8 cellular contexts compared by ENCODE assay signal in the genomic region with DNA sequence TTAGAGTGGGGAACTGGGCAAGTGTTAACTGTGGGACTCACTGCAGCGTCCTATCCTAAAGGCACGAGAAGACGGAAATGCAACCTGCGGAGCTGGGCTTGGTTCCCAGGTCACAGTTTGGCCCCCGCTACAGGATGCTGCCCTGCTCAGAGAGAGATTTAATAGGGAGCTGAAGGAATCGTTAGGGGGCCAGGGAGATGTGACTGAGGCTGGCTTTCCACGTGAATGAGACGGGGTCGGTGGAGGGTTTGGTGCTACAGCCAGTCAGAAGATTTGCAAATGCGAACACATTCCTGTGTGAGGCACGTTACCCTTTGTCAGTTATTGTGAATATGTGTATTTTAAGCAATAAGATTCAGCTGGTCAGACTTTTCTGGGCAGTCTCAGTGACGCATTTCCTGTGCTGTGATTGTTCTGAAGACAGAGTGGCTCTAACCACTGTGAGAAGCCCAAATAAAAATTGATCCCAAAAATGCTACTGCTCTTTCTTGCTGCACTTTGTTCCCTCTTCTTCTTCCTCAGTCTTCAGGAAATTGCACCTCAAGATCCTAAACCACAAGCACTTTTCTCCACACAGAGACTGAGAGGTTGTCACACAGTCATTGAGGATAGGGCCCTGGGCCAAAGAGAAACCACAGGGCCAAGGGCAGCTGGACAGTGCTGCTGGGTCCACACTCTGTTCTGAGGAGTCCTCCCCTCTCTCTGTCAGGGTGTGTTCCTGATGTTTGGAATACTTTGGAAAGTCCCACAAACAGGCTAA. TPM values are rescaled to one million over a fixed set of nuclear protein-coding genes. Genes with fewer than 3 reads are reported as not detected.
A peak's percentile ranks its signal among the peaks of the same experiment; 100 is the strongest.
DNase-seq lines count a peak whose midpoint lies in the region; ATAC-seq and TF ChIP-seq lines count a peak whose summit lies in the region.

No MANE protein-coding gene starts in this region.

- DNase-seq in cerebellar cortex (ENCODE audit: low spot score) (peak; percentile 38), lower lobe of right lung (peak; percentile 57), NCI-H2081 treated with DMSO at 0.1 percent for 48 hours (lab: John Stamatoyannopoulos, UW) (no peak), GM10266 (ENCODE audit: extremely low spot score) (no peak)
- no peak for DNase-seq in stimulated activated effector memory CD8-positive, alpha-beta T cell treated with anti-CD3 and anti-CD28 coated beads, Interleukin-12 subunit alpha, Interleukin-12 subunit beta, amount 100 ng/mL, for 72 hours (ENCODE audit: low spot score in 2 of 2)

- H3K36me3 Mint-ChIP-seq in stimulated activated effector memory CD8-positive, alpha-beta T cell treated with anti-CD3 and anti-CD28 coated beads, Interleukin-12 subunit alpha, Interleukin-12 subunit beta, amount 100 ng/mL, for 72 hours, result peaks cover 47% of the 10 kb centered on the region

- H3K9me3 ChIP-seq in KOPT-K1 (ENCODE audit: insufficient read depth, low read length, poor library complexity, severe bottlenecking) (no peaks in the 10 kb centered on the region), lower lobe of right lung (no peaks in the 10 kb centered on the region)

- no peak overlapping the region for H3K4me3 Mint-ChIP-seq in stimulated activated effector memory CD8-positive, alpha-beta T cell treated with anti-CD3 and anti-CD28 coated beads, Interleukin-12 subunit alpha, Interleukin-12 subunit beta, amount 100 ng/mL, for 72 hours

- peaks cover 15% of the 10 kb centered on the region for H3K4me1 Mint-ChIP-seq in stimulated activated effector memory CD8-positive, alpha-beta T cell treated with anti-CD3 and anti-CD28 coated beads, Interleukin-12 subunit alpha, Interleukin-12 subunit beta, amount 100 ng/mL, for 72 hours

- H3K27ac ChIP-seq in KOPT-K1 (ENCODE audit: low read depth, low read length, poor library complexity, severe bottlenecking) (peak overlapping the region; percentile 16), lower lobe of right lung (peak overlapping the region; percentile 90), temporal lobe (ENCODE audit: low read depth, low read length) (peak overlapping the region; percentile 87)

- no peak overlapping the region for H3K4me3 ChIP-seq in lower lobe of right lung

- TF ChIP-seq CTCF in lower lobe of right lung (IDR thresholded peaks at IDR 0.05) (no peak), GM10266 (IDR thresholded peaks at IDR 0.05; ENCODE audit: control insufficient read depth, insufficient read depth, low read depth, missing control alignments) (no peak)

- H3K9me3 Mint-ChIP-seq in stimulated activated effector memory CD8-positive, alpha-beta T cell treated with anti-CD3 and anti-CD28 coated beads, Interleukin-12 subunit alpha, Interleukin-12 subunit beta, amount 100 ng/mL, for 72 hours, result no peaks in the 10 kb centered on the region

- H3K4me1 ChIP-seq in lower lobe of right lung, result peaks cover 74% of the 10 kb centered on the region

- peaks cover 46% of the 10 kb centered on the region for H3K36me3 ChIP-seq in KOPT-K1 (ENCODE audit: insufficient read depth, low read length)
- H3K36me3 ChIP-seq in lower lobe of right lung, result peaks cover 34% of the 10 kb centered on the region

- no peak overlapping the region for H3K27ac Mint-ChIP-seq in stimulated activated effector memory CD8-positive, alpha-beta T cell treated with anti-CD3 and anti-CD28 coated beads, Interleukin-12 subunit alpha, Interleukin-12 subunit beta, amount 100 ng/mL, for 72 hours

- intact Hi-C loops in lower lobe of right lung (cut with DNase I), result no loop called here

- peak; percentile 79 to 83 for ATAC-seq in lower lobe of right lung
- no peak for ATAC-seq in GM18868 (IDR thresholded peaks at IDR 0.05; ENCODE audit: unreplicated experiment)
- ATAC-seq in stimulated activated effector memory CD8-positive, alpha-beta T cell treated with anti-CD3 and anti-CD28 coated beads, Interleukin-12 subunit alpha, Interleukin-12 subunit beta, amount 100 ng/mL, for 72 hours, result no peak

- H3K27me3 ChIP-seq in lower lobe of right lung (ENCODE audit: low read depth), result no peaks in the 10 kb centered on the region

RNA-seq across cellular contexts. Expression of gene CYP17A1, which starts 21.2 kb away (rescaled TPM):
- total RNA-seq in lower lobe of right lung (0.80 TPM), temporal lobe (not detected)

RNA-seq across cellular contexts. Expression of gene BORCS7, which starts 38.1 kb away (rescaled TPM):
- total RNA-seq in lower lobe of right lung (21.9 TPM), temporal lobe (26.8 TPM)

RNA-seq across cellular contexts. Expression of gene AS3MT, which starts 53.3 kb away (rescaled TPM):
- total RNA-seq in lower lobe of right lung (1.9 TPM), temporal lobe (9.1 TPM)

Comparison
In these comparisons a context has a peak if more than half of its experiments do, and no peak if none do; other contexts are left out.
1. H3K27ac ChIP-seq: peak in every context shown above with its lines; median percentile 90 in lower lobe of right lung; 87 in temporal lobe; 16 in KOPT-K1.
2. DNase-seq: peak in cerebellar cortex (single experiment) and lower lobe of right lung (single experiment); none in NCI-H2081 treated with DMSO at 0.1 percent for 48 hours (single experiment), stimulated activated effector memory CD8-positive, alpha-beta T cell treated with anti-CD3 and anti-CD28 coated beads, Interleukin-12 subunit alpha, Interleukin-12 subunit beta, amount 100 ng/mL, for 72 hours (0 of 2) and GM10266 (single experiment).
3. ATAC-seq: peak in lower lobe of right lung (2 of 2); none in GM18868 (single experiment) and stimulated activated effector memory CD8-positive, alpha-beta T cell treated with anti-CD3 and anti-CD28 coated beads, Interleukin-12 subunit alpha, Interleukin-12 subunit beta, amount 100 ng/mL, for 72 hours (single experiment).